Comparison of ENCODE assay signal across 1 cellular context in genomic region chr20:34706022-34706875, GRCh38.
TF ChIP-seq lines count a peak whose summit lies in the region.

No MANE protein-coding gene starts in this region.

TF ChIP-seq in HepG2, 621 proteins besides CTCF, POLR2A, EP300 and RAD21 (continues in another document):
- TF ChIP-seq ZSCAN21 (CRISPR knock-in tag; IDR thresholded peaks at IDR 0.05; ENCODE audit: borderline replicate concordance) (no peak), HINFP (CRISPR knock-in tag; IDR thresholded peaks at IDR 0.05; ENCODE audit: low read depth) (0 out of 2 replicates have a peak, but pooled peaks have one; percentile 14), SNAPC5 (CRISPR knock-in tag; IDR thresholded peaks at IDR 0.05; ENCODE audit: borderline replicate concordance) (no peak), ZNF547 (CRISPR knock-in tag; IDR thresholded peaks at IDR 0.05) (peak; percentile 82; the same call in 1 of the 2 replicates), ZNF780A (CRISPR knock-in tag; IDR thresholded peaks at IDR 0.05) (no peak), FOXK1 (CRISPR knock-in tag; IDR thresholded peaks at IDR 0.05; ENCODE audit: borderline replicate concordance, low read depth) (0 out of 2 replicates have a peak, but pooled peaks have one; percentile 0), CREB1 (IDR thresholded peaks at IDR 0.05) (no peak), CREB1 (CRISPR knock-in tag; IDR thresholded peaks at IDR 0.05) (no peak), SRSF1 (optimal IDR thresholded peaks at IDR 0.05; ENCODE audit: low read depth, low read length) (no peak), KLF15 (CRISPR knock-in tag; IDR thresholded peaks at IDR 0.05; ENCODE audit: borderline replicate concordance) (no peak), PRPF4 (IDR thresholded peaks at IDR 0.05; ENCODE audit: low read depth, low read length, poor library complexity, severe bottlenecking) (no peak), SMARCE1 (IDR thresholded peaks at IDR 0.05; ENCODE audit: borderline replicate concordance) (no peak), HMG20B (CRISPR knock-in tag; conservative IDR thresholded peaks at IDR 0.05) (no peak), GATAD2A (CRISPR knock-in tag; IDR thresholded peaks at IDR 0.05) (0 out of 2 replicates have a peak, but pooled peaks have one; percentile 9), IKZF1 (IDR thresholded peaks at IDR 0.05) (no peak), ZNF251 (CRISPR knock-in tag; IDR thresholded peaks at IDR 0.05) (no peak), HOXD1 (CRISPR knock-in tag; IDR thresholded peaks at IDR 0.05) (no peak), ZNF414 (CRISPR knock-in tag; IDR thresholded peaks at IDR 0.05) (no peak), HIC2 (CRISPR knock-in tag; IDR thresholded peaks at IDR 0.05; ENCODE audit: low read depth) (peak; percentile 59; the same call in 1 of the 2 replicates), NR2F2 (IDR thresholded peaks at IDR 0.05; ENCODE audit: borderline replicate concordance, low read depth) (peak; percentile 36; the same call in 1 of the 2 replicates), ATF3 (CRISPR knock-in tag; IDR thresholded peaks at IDR 0.05) (no peak), ZNF784 (CRISPR knock-in tag; IDR thresholded peaks at IDR 0.05; ENCODE audit: borderline replicate concordance) (no peak), ERF (CRISPR knock-in tag; IDR thresholded peaks at IDR 0.05) (no peak), ZNF142 (CRISPR knock-in tag; IDR thresholded peaks at IDR 0.05) (no peak), ZNF562 (CRISPR knock-in tag; IDR thresholded peaks at IDR 0.05; ENCODE audit: borderline replicate concordance) (no peak), ZNF691 (CRISPR knock-in tag; IDR thresholded peaks at IDR 0.05; ENCODE audit: borderline replicate concordance, low read depth) (no peak; the same call in 1 of the 2 replicates), ZNF710 (CRISPR knock-in tag; IDR thresholded peaks at IDR 0.05; ENCODE audit: borderline replicate concordance) (0 out of 2 replicates have a peak, but pooled peaks have one; percentile 20), ZNF777 (CRISPR knock-in tag; IDR thresholded peaks at IDR 0.05) (no peak), CENPBD1 (CRISPR knock-in tag; IDR thresholded peaks at IDR 0.05; ENCODE audit: borderline replicate concordance, low read depth) (no peak), FOXO1 (CRISPR knock-in tag; IDR thresholded peaks at IDR 0.05) (no peak), MEF2D (CRISPR knock-in tag; IDR thresholded peaks at IDR 0.05) (no peak), TAF15 (IDR thresholded peaks at IDR 0.05; ENCODE audit: low read depth, low read length, poor library complexity, severe bottlenecking) (no peak), ZNF670 (CRISPR knock-in tag; IDR thresholded peaks at IDR 0.05; ENCODE audit: borderline replicate concordance) (no peak), PAXIP1 (CRISPR knock-in tag; conservative IDR thresholded peaks at IDR 0.05) (no peak), NFRKB (IDR thresholded peaks at IDR 0.05) (no peak), KMT2A (CRISPR knock-in tag; IDR thresholded peaks at IDR 0.05) (no peak), SUZ12 (IDR thresholded peaks at IDR 0.05; ENCODE audit: low read depth, low read length) (no peak), IKZF5 (CRISPR knock-in tag; IDR thresholded peaks at IDR 0.05) (no peak), ZNF629 (CRISPR knock-in tag; conservative IDR thresholded peaks at IDR 0.05) (no peak), ZNF234 (CRISPR knock-in tag; conservative IDR thresholded peaks at IDR 0.05) (no peak), RFXANK (CRISPR knock-in tag; IDR thresholded peaks at IDR 0.05) (no peak)
